ENCODE assay signal across 9 cellular contexts in the genomic region with DNA sequence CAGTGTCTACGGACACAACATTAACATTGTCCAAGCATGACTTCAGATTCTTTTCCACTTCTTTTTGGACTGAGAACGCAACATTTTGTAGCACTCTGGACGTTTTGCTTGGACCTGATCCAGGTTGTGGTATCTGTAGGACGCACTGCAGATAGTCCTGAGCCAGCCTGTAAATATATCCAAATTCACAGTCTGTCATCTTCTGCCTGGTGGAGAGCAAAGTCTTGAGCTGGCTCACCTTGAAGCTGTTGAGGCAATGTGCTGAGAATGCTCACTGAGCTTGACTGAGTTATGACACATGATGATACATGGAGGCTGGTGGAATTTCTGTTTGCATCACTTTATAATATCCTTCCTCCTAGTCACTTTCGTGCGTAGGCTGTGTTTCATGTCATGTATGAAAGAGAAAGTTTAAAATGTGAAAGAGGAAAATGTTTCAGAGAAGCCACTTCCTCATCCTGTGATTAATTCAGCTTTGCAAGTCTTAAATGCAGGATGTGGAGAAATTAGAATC. TPM values are rescaled to one million over a fixed set of nuclear protein-coding genes. Genes with fewer than 3 reads are reported as not detected.
DNase-seq lines count a peak whose midpoint lies in the region; ATAC-seq and TF ChIP-seq lines count a peak whose summit lies in the region.
"Had no signal": no experiment of that assay in that cellular context is flagged by ENCODE, and none has a peak within 500 bp of the region (broad histone marks: within the 10 kb centered on the region; RNA-seq: fewer than 3 reads in every experiment).

A gene (minus strand): TSS at position 276 of the 514 bp plus-strand sequence. CDS start 77 bp downstream, at position 199.

- H3K27me3 ChIP-seq in testis (no peaks in the 10 kb centered on the region), dorsolateral prefrontal cortex (no peaks in the 10 kb centered on the region)

- H3K27ac ChIP-seq in testis = peak within 1 kb of the TSS in 1 of 2 donors; percentile 17
- peak within 1 kb of the TSS in 3 of 59 donors; percentile 5 to 24 (median 7) for H3K27ac ChIP-seq in dorsolateral prefrontal cortex

- peaks cover 41% of the 10 kb centered on the region for H3K4me1 Mint-ChIP-seq in activated naive CD8-positive, alpha-beta T cell (ENCODE audit: low read depth)

- peak within 1 kb of the TSS; percentile 98 for H3K4me3 Mint-ChIP-seq in activated naive CD8-positive, alpha-beta T cell

- peaks cover 5% of the 10 kb centered on the region for H3K4me1 ChIP-seq in testis

- TF ChIP-seq CTCF in testis (IDR thresholded peaks at IDR 0.05) (no peak), dorsolateral prefrontal cortex (IDR thresholded peaks at IDR 0.05 in 54 of 56, conservative IDR thresholded peaks at IDR 0.05 in 2 of 56; ENCODE audit: low read depth in 1 of 56, partially characterized antibody in 56 of 56) (no peak)

- no peaks in the 10 kb centered on the region for H3K9me3 Mint-ChIP-seq in activated naive CD8-positive, alpha-beta T cell (ENCODE audit: low read depth)

- H3K36me3 Mint-ChIP-seq in activated naive CD8-positive, alpha-beta T cell = peaks cover 25% of the 10 kb centered on the region

- H3K27ac Mint-ChIP-seq in activated naive CD8-positive, alpha-beta T cell = peak within 1 kb of the TSS; percentile 96

- 32 to 36% methylated on average over 6 of the region's 6 CpGs for WGBS in testis, 2 donors

- no peak for TF ChIP-seq POLR2A in testis (IDR thresholded peaks at IDR 0.05)

- no peaks in the 10 kb centered on the region for H3K9me3 ChIP-seq in testis

- ATAC-seq in GM18517 (IDR thresholded peaks at IDR 0.05; ENCODE audit: unreplicated experiment) = peak; percentile 58
- peak; percentile 38 for ATAC-seq in HG03039 (IDR thresholded peaks at IDR 0.05; ENCODE audit: unreplicated experiment)

- no peaks in the 10 kb centered on the region for H3K36me3 ChIP-seq in testis (ENCODE audit: low read depth, missing control alignments)

- intact Hi-C loops in testis (cut with DNase I; ENCODE audit: low total_unique reads) (no loop called here), posterior vena cava (cut with DNase I) (loop anchor here in 1 of 2 donors (2.0 kb wide), 1 partner anchor 46 kb away; no protein-coding TSS in a partner anchor), dorsolateral prefrontal cortex (cut with DNase I) (no loop called here)

- H3K4me3 ChIP-seq in testis = no peak within 1 kb of the TSS
- peak within 1 kb of the TSS in 17 of 59 donors; percentile 0 to 50 (median 17) for H3K4me3 ChIP-seq in dorsolateral prefrontal cortex

- DNase-seq in SIG-M5 (lab: John Stamatoyannopoulos, UW) (peak; percentile 79), lung microvascular endothelial cell (ENCODE audit: low read depth in 2 of 2) (peak; percentile 30 to 90), testis (peak; percentile 28), posterior vena cava (ENCODE audit: low spot score) (no peak), dorsolateral prefrontal cortex (no peak)

- no peaks in the 10 kb centered on the region for H3K27me3 Mint-ChIP-seq in activated naive CD8-positive, alpha-beta T cell

RNA-seq across cellular contexts. Expression of the gene that starts here (rescaled TPM):
- total RNA-seq in lung microvascular endothelial cell (0.44 TPM in 1 of 2 replicates, not detected in the other), testis (not detected), posterior vena cava (1 to 10 TPM; 3.6 to 4.5 TPM), dorsolateral prefrontal cortex (10 to 100 TPM in 4 of 120 experiments, 1 to 10 TPM in 69, under 1 TPM in 19, not detected in 28; 0.43 to 18.3 (median 1.9) TPM)
- polyA plus RNA-seq in testis (ENCODE audit: insufficient read depth, low read depth, low replicate concordance) = 2.3 TPM
- total RNA-seq: glomerular endothelial cell had no signal

Comparison
In these comparisons a context has a peak if more than half of its experiments do, and no peak if none do; other contexts are left out.
1. Peak in DNase-seq in lung microvascular endothelial cell; RNA of the gene not detected or under 1 TPM.
2. DNase-seq: peak in SIG-M5 (single experiment) and testis (single experiment); none in posterior vena cava (single experiment) and dorsolateral prefrontal cortex (0 of 10).